ENCODE assay signal across 11 cellular contexts in the genomic region with DNA sequence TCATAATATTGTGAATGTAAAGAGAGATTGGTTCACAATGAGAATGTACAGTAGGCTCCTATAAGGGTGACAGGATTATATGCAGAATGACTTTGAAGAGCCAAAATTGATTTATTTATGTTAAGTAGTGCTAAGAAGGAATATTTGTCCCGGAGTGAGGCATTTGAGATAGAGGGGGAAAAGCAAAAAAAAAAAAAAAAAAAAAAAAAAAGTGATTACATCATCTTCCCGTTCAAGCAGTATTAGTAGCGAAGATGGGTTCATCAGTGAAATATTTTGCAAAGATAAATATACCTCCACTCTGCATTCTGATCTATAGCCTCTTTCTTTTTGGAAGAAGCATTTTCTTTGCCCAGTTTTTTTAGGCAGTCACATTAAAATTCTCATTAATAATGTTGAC.
DNase-seq lines count a peak whose midpoint lies in the region; ATAC-seq and TF ChIP-seq lines count a peak whose summit lies in the region.
"Had no signal": no experiment of that assay in that cellular context is flagged by ENCODE, and none has a peak within 500 bp of the region (broad histone marks: within the 10 kb centered on the region; RNA-seq: fewer than 3 reads in every experiment).

No MANE protein-coding gene starts in this region.

- intact Hi-C loops in activated CD4-positive, alpha-beta memory T cell treated with anti-CD3 and anti-CD28 coated beads for 36 hours (cut with micrococcal nuclease): loop anchor here (2.0 to 10.0 kb wide), 2 partner anchors 25 to 425 kb away; no protein-coding TSS in a partner anchor
- intact Hi-C loops in right cardiac atrium (cut with DNase I): loop anchor here (5.0 to 10.0 kb wide), 4 partner anchors 165 to 673 kb away; no protein-coding TSS in a partner anchor
- intact Hi-C loops in sigmoid colon (cut with DNase I): loop anchor here (2.0 to 10.0 kb wide), 3 partner anchors 173 to 1125 kb away; no protein-coding TSS in a partner anchor
- intact Hi-C loops in PC-3 (cut with micrococcal nuclease): no loop called here

- H3K27ac Mint-ChIP-seq in activated CD4-positive, alpha-beta memory T cell treated with anti-CD3 and anti-CD28 coated beads for 36 hours: peak overlapping the region; percentile 20

- H3K27me3 Mint-ChIP-seq in activated CD4-positive, alpha-beta memory T cell treated with anti-CD3 and anti-CD28 coated beads for 36 hours: no peaks in the 10 kb centered on the region

- H3K4me1 Mint-ChIP-seq in activated CD4-positive, alpha-beta memory T cell treated with anti-CD3 and anti-CD28 coated beads for 36 hours (ENCODE audit: low read depth): peaks cover 71% of the 10 kb centered on the region

- no peak overlapping the region for H3K9ac ChIP-seq in PC-3 (ENCODE audit: low read length)
- H3K9ac ChIP-seq: SK-N-SH had no signal

- TF ChIP-seq POLR2A in sigmoid colon (IDR thresholded peaks at IDR 0.05): no peak

- H3K9me3 Mint-ChIP-seq in activated CD4-positive, alpha-beta memory T cell treated with anti-CD3 and anti-CD28 coated beads for 36 hours: no peaks in the 10 kb centered on the region

- POLR2A ChIA-PET in activated CD4-positive, alpha-beta memory T cell treated with anti-CD3 and anti-CD28 coated beads for 36 hours (lab: Charles Lee): no interaction called here
- POLR2A ChIA-PET in PC-3 (lab: Charles Lee; ENCODE audit: unreplicated experiment): no interaction called here

- no peak overlapping the region for H2AFZ ChIP-seq in PC-3 (ENCODE audit: low read length)

- no peak for TF ChIP-seq EP300 in sigmoid colon (IDR thresholded peaks at IDR 0.05)

- H3K4me3 Mint-ChIP-seq in activated CD4-positive, alpha-beta memory T cell treated with anti-CD3 and anti-CD28 coated beads for 36 hours: peak overlapping the region; percentile 84

- H3K4me1 ChIP-seq in right cardiac atrium (ENCODE audit: control insufficient read depth, insufficient read depth, low read length) (peaks cover 4% of the 10 kb centered on the region), sigmoid colon (peaks cover 0 to 82% (median 78%) of the 10 kb centered on the region in 4 donors), PC-3 (ENCODE audit: insufficient read depth, low read length) (no peaks in the 10 kb centered on the region)

- ATAC-seq in right cardiac atrium (no peak), PC-3 (no peak)

- peaks cover 5 to 37% (median 20%) of the 10 kb centered on the region in 4 donors for H3K36me3 ChIP-seq in sigmoid colon
- no peaks in the 10 kb centered on the region for H3K36me3 ChIP-seq in PC-3 (ENCODE audit: low read depth, low read length)

- H3F3A ChIP-seq in PC-3 (ENCODE audit: low read length, unreplicated experiment): no peaks in the 10 kb centered on the region

- no peak overlapping the region for H3K4me2 ChIP-seq in PC-3 (ENCODE audit: low read length)

- H3K9me2 ChIP-seq in PC-3 (replicated peaks; ENCODE audit: low read length): no peaks in the 10 kb centered on the region
- H3K9me2 ChIP-seq: SK-N-SH had no signal

- H3K27me3 ChIP-seq in right cardiac atrium (ENCODE audit: control insufficient read depth, insufficient read depth) (no peaks in the 10 kb centered on the region), sigmoid colon (no peaks in the 10 kb centered on the region), PC-3 (ENCODE audit: low read length) (no peaks in the 10 kb centered on the region)

- CTCF ChIA-PET in activated CD4-positive, alpha-beta memory T cell treated with anti-CD3 and anti-CD28 coated beads for 36 hours (lab: Charles Lee): no interaction called here
- CTCF ChIA-PET in PC-3 (lab: Charles Lee): no interaction called here

- no peaks in the 10 kb centered on the region for H4K20me1 ChIP-seq in PC-3 (ENCODE audit: low read length)

- no TSS peak for BruUV-seq in PC-3 (replicated peaks; lab: Mats Ljungman, UMichigan)

- WGBS in right cardiac atrium: 18% methylated on average over 3 of the region's 3 CpGs
- 54 to 74% methylated on average over 3 of the region's 3 CpGs for WGBS in sigmoid colon, 2 donors

- H3K36me3 Mint-ChIP-seq in activated CD4-positive, alpha-beta memory T cell treated with anti-CD3 and anti-CD28 coated beads for 36 hours: peaks cover 33% of the 10 kb centered on the region

- H3K27ac ChIP-seq in right cardiac atrium (ENCODE audit: low read length) (no peak overlapping the region), sigmoid colon (peak overlapping the region; percentile 78 to 94 (median 84)), PC-3 (ENCODE audit: low read length) (no peak overlapping the region)

- H3K79me2 ChIP-seq in PC-3 (ENCODE audit: low read length): no peaks in the 10 kb centered on the region

- no peak for TF ChIP-seq CTCF in sigmoid colon (IDR thresholded peaks at IDR 0.05)
- no peak for TF ChIP-seq CTCF in PC-3 (conservative IDR thresholded peaks at IDR 0.05; ENCODE audit: low read depth, low read length)

- DNase-seq in GM03348 (ENCODE audit: low spot score) (peak; percentile 20), right cardiac atrium (no peak), sigmoid colon (no peak), PC-3 (no peak), GDM1 (lab: John Stamatoyannopoulos, UW) (no peak), NK-92 (lab: John Stamatoyannopoulos, UW; ENCODE audit: unreplicated experiment) (no peak), NAMALWA (ENCODE audit: low spot score) (no peak)
- DNase-seq in activated CD4-positive, alpha-beta memory T cell treated with anti-CD3 and anti-CD28 coated beads for 36 hours: no peak
- DNase-seq: activated naive CD4-positive, alpha-beta T cell; NCI-H187 treated with DMSO at 0.1 percent for 48 hours had no signal

- no peaks in the 10 kb centered on the region for H3K9me3 ChIP-seq in right cardiac atrium (ENCODE audit: control insufficient read depth, low read length)
- H3K9me3 ChIP-seq in sigmoid colon: no peaks in the 10 kb centered on the region
- no peaks in the 10 kb centered on the region for H3K9me3 ChIP-seq in PC-3 (ENCODE audit: low read length)
- H3K9me3 ChIP-seq: SK-N-SH had no signal

- H3K4me3 ChIP-seq in right cardiac atrium (ENCODE audit: low read length): peak overlapping the region; percentile 55
- peak overlapping the region in 2 of 4 donors; percentile 1 to 55 for H3K4me3 ChIP-seq in sigmoid colon
- no peak overlapping the region for H3K4me3 ChIP-seq in PC-3 (ENCODE audit: low read length)

Comparison
In these comparisons a context has a peak if more than half of its experiments do, and no peak if none do; other contexts are left out.
1. H3K27ac ChIP-seq: peak in sigmoid colon (4 of 4); none in right cardiac atrium (single experiment) and PC-3 (single experiment).